ENCODE assay signal across 8 cellular contexts in genomic region chr14:44961730-44962572, GRCh38. TPM values are rescaled to one million over a fixed set of nuclear protein-coding genes. Genes with fewer than 3 reads are reported as not detected.
DNase-seq lines count a peak whose midpoint lies in the region; ATAC-seq and TF ChIP-seq lines count a peak whose summit lies in the region.

Gene KLHL28, minus strand, starts transcription at chr14:44961947. Its CDS starts 16,019 bp downstream, at chr14:44945928.
Gene TOGARAM1, plus strand, starts transcription at chr14:44962190. Its CDS starts 232 bp downstream, at chr14:44962422.

- H3K4me1 Mint-ChIP-seq in activated T-cell treated with anti-CD3 and anti-CD28 coated beads, Interleukin-2, amount 50 U/mL, for 24 hours (ENCODE audit: low read depth) = peaks cover 61% of the 10 kb centered on the region

- H3K4me3 Mint-ChIP-seq in activated T-cell treated with anti-CD3 and anti-CD28 coated beads, Interleukin-2, amount 50 U/mL, for 24 hours = no peak within 1 kb of the TSS

- H3K9me2 ChIP-seq in PC-3 (replicated peaks; ENCODE audit: low read length) = no peaks in the 10 kb centered on the region

- no peaks in the 10 kb centered on the region for H3K27me3 Mint-ChIP-seq in activated T-cell treated with anti-CD3 and anti-CD28 coated beads, Interleukin-2, amount 50 U/mL, for 24 hours

- TF ChIP-seq POLR2A in esophagus muscularis mucosa (IDR thresholded peaks at IDR 0.05; ENCODE audit: low read depth) = peak; percentile 32

- no peaks in the 10 kb centered on the region for H3K27me3 ChIP-seq in PC-3 (ENCODE audit: low read length)
- no peaks in the 10 kb centered on the region for H3K27me3 ChIP-seq in esophagus muscularis mucosa
- H3K27me3 ChIP-seq in muscle layer of colon (ENCODE audit: control insufficient read depth in 1 of 2, insufficient read depth in 2 of 2, low read length in 2 of 2) = no peaks in the 10 kb centered on the region

- CTCF ChIA-PET in PC-3 (lab: Charles Lee) = interaction anchor here (0.6 to 1.2 kb wide), 3 partner anchors 30 to 216 kb away, joined by 3 read pairs; no protein-coding TSS in a partner anchor

- DNase-seq in DMS53 (lab: John Stamatoyannopoulos, UW) = peak; percentile 99
- peak; percentile 99 for DNase-seq in Jurkat, Clone E6-1 (ENCODE audit: low read depth, low spot score)
- DNase-seq in PC-3 = peak; percentile 100
- peak; percentile 92 for DNase-seq in activated T-cell treated with anti-CD3 and anti-CD28 coated beads, Interleukin-2, amount 50 U/mL, for 24 hours
- peak; percentile 100 for DNase-seq in esophagus muscularis mucosa (ENCODE audit: extremely low spot score)
- peak; percentile 93 for DNase-seq in stimulated activated CD8-positive, alpha-beta memory T cell treated with anti-CD3 and anti-CD28 coated beads, Interleukin-7, amount 100 ng/mL, for 24 hours (ENCODE audit: low read depth)

- peak within 1 kb of the TSS; percentile 90 for H2AFZ ChIP-seq in PC-3 (ENCODE audit: low read length)

- no peak within 1 kb of the TSS for H3K27ac Mint-ChIP-seq in activated T-cell treated with anti-CD3 and anti-CD28 coated beads, Interleukin-2, amount 50 U/mL, for 24 hours

- H3K36me3 Mint-ChIP-seq in activated T-cell treated with anti-CD3 and anti-CD28 coated beads, Interleukin-2, amount 50 U/mL, for 24 hours (ENCODE audit: low read depth) = peaks cover 17% of the 10 kb centered on the region

- H3K27ac ChIP-seq in PC-3 (ENCODE audit: low read length) (peak within 1 kb of the TSS; percentile 62), esophagus muscularis mucosa (replicated peaks in 1 of 4) (peak within 1 kb of the TSS; percentile 89 to 95 (median 92)), muscle layer of colon (ENCODE audit: low read depth, low read length) (peak within 1 kb of the TSS; percentile 88)

- H3K36me3 ChIP-seq in PC-3 (ENCODE audit: low read depth, low read length) (no peaks in the 10 kb centered on the region), esophagus muscularis mucosa (no peaks in the 10 kb centered on the region), muscle layer of colon (ENCODE audit: insufficient read depth, low read length) (no peaks in the 10 kb centered on the region)

- H3K9me3 ChIP-seq in PC-3 (ENCODE audit: low read length) (no peaks in the 10 kb centered on the region), esophagus muscularis mucosa (no peaks in the 10 kb centered on the region), muscle layer of colon (ENCODE audit: low read length) (no peaks in the 10 kb centered on the region)

- H3K9ac ChIP-seq in PC-3 (ENCODE audit: low read length) (peak within 1 kb of the TSS; percentile 80), muscle layer of colon (ENCODE audit: low read length) (peak within 1 kb of the TSS; percentile 77)

- H3K9me3 Mint-ChIP-seq in activated T-cell treated with anti-CD3 and anti-CD28 coated beads, Interleukin-2, amount 50 U/mL, for 24 hours = peaks cover 14% of the 10 kb centered on the region

- H3K4me2 ChIP-seq in PC-3 (ENCODE audit: low read length) = peak within 1 kb of the TSS; percentile 89

- ATAC-seq in GM21717 (IDR thresholded peaks at IDR 0.05; ENCODE audit: unreplicated experiment) (peak; percentile 93), PC-3 (peak; percentile 85)

- H3K79me2 ChIP-seq in PC-3 (ENCODE audit: low read length) = peaks cover 92% of the 10 kb centered on the region

- H3F3A ChIP-seq in PC-3 (ENCODE audit: low read length, unreplicated experiment) = no peaks in the 10 kb centered on the region

- TF ChIP-seq EP300 in esophagus muscularis mucosa (IDR thresholded peaks at IDR 0.05) = no peak

- no TSS peak for BruUV-seq in PC-3 (replicated peaks; lab: Mats Ljungman, UMichigan)

- TF ChIP-seq CTCF in PC-3 (conservative IDR thresholded peaks at IDR 0.05; ENCODE audit: low read depth, low read length) (no peak), esophagus muscularis mucosa (IDR thresholded peaks at IDR 0.05) (no peak)

- H3K4me1 ChIP-seq in PC-3 (ENCODE audit: insufficient read depth, low read length) (peaks cover 37% of the 10 kb centered on the region), esophagus muscularis mucosa (peaks cover 32 to 81% (median 75%) of the 10 kb centered on the region in 4 donors), muscle layer of colon (ENCODE audit: insufficient read depth, low read length) (peaks cover 40% of the 10 kb centered on the region)

- peak within 1 kb of the TSS; percentile 93 for H3K4me3 ChIP-seq in Jurkat, Clone E6-1 (ENCODE audit: low read length)
- H3K4me3 ChIP-seq in PC-3 (ENCODE audit: low read length) (peak within 1 kb of the TSS; percentile 89), esophagus muscularis mucosa (peak within 1 kb of the TSS; percentile 83 to 95 (median 86)), muscle layer of colon (ENCODE audit: low read depth in 1 of 2, low read length in 2 of 2) (peak within 1 kb of the TSS; percentile 66 to 93)

- POLR2A ChIA-PET in PC-3 (lab: Charles Lee; ENCODE audit: unreplicated experiment) = interaction anchor here (0.5 to 1.0 kb wide), 8 partner anchors 20 to 290 kb away, joined by 3 to 11 read pairs (median 4); partner anchors contain the start of gene FKBP3

- peaks cover 41% of the 10 kb centered on the region for H4K20me1 ChIP-seq in PC-3 (ENCODE audit: low read length)

- WGBS in esophagus muscularis mucosa = 0% methylated on average over 17 of the region's 42 CpGs

- intact Hi-C loops in PC-3 (cut with micrococcal nuclease) = loop anchor here (1.0 to 5.0 kb wide), 6 partner anchors 49 to 290 kb away; partner anchors contain the start of genes FKBP3, MIS18BP1 and PRPF39
- intact Hi-C loops in esophagus muscularis mucosa (cut with DNase I) = loop anchor here (2.0 to 10.0 kb wide), 5 partner anchors 50 to 283 kb away; partner anchors contain the start of genes FANCM, FKBP3 and PRPF39

RNA-seq across cellular contexts. Expression of gene KLHL28, which starts in this region (rescaled TPM):
- polyA plus RNA-seq in Jurkat, Clone E6-1 (2012; ENCODE audit: insufficient read depth, insufficient read length) = 6.7 TPM
- total RNA-seq in PC-3 (2014; rRNA removed) (2.4 and 2.5 TPM in 2 replicates), esophagus muscularis mucosa (10 to 100 TPM in 1 of 4 donors, 1 to 10 TPM in 3; 7.6 to 10.8 (median 8.9) TPM)

RNA-seq across cellular contexts. Expression of gene TOGARAM1, which starts in this region (rescaled TPM):
- 0.90 TPM for polyA plus RNA-seq in Jurkat, Clone E6-1 (2012; ENCODE audit: insufficient read depth, insufficient read length)
- total RNA-seq in PC-3 (2014; rRNA removed) (5.8 and 6.3 TPM in 2 replicates), esophagus muscularis mucosa (10 to 100 TPM; 11.8 to 17.9 (median 14.9) TPM)

Comparison
In these comparisons a context has a peak if more than half of its experiments do, and no peak if none do; other contexts are left out.
1. Peak in every context shown above with its lines: DNase-seq, ATAC-seq, H3K4me3 ChIP-seq and H3K27ac ChIP-seq.